Comparison of ENCODE assay signal across 8 cellular contexts in the genomic region with DNA sequence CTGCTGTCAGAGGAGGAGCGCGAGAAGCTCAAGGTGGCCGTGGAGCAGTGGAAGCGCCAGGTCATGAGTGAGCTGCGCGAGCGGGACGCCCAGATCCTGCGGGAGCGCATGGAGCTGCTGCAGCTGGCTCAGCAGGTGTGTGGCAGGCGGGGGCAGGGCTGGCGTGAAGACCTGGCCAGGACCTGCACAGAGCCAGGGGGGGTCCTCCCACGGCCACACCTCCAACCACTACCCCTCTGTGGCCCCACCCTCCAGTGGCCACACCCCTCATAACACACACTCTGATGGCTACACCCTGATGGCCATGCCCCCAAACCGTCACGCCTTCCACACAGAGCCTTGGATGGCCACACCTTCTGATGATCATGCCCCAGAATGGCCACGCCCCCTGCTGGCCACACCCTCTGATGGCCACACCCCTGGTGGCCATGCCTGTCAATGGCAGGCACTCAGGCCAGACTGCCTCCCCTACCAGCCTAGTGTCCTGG. TPM values are rescaled to one million over a fixed set of nuclear protein-coding genes. Genes with fewer than 3 reads are reported as not detected.
DNase-seq lines count a peak whose midpoint lies in the region; ATAC-seq and TF ChIP-seq lines count a peak whose summit lies in the region.

No MANE protein-coding gene starts in this region.

- ATAC-seq in HG02973 (IDR thresholded peaks at IDR 0.05; ENCODE audit: unreplicated experiment) (peak; percentile 59), GM21447 (IDR thresholded peaks at IDR 0.05; ENCODE audit: unreplicated experiment) (no peak)

- H3K36me3 ChIP-seq in brain microvascular endothelial cell (replicated peaks) = no peaks in the 10 kb centered on the region

- DNase-seq in NCI-H82 (lab: John Stamatoyannopoulos, UW) = peak; percentile 51
- DNase-seq in NCI-H82 treated with DMSO at 0.1 percent for 48 hours (lab: John Stamatoyannopoulos, UW; ENCODE audit: unreplicated experiment) = no peak
- DNase-seq in NCI-H774 (lab: John Stamatoyannopoulos, UW) = peak; percentile 80
- DNase-seq in brain microvascular endothelial cell = no peak
- DNase-seq in posterior vena cava (ENCODE audit: low spot score) = peak; percentile 52
- no peak for DNase-seq in foreskin fibroblast

- H3K27ac ChIP-seq in brain microvascular endothelial cell = no peak overlapping the region

- intact Hi-C loops in posterior vena cava (cut with DNase I) = no loop called here

- in situ Hi-C loops in brain microvascular endothelial cell (cut with HindIII; ENCODE audit: low pct_ligation_motif_present, low sequenced_read_pairs) = no loop called here

- no peaks in the 10 kb centered on the region for H3K27me3 ChIP-seq in brain microvascular endothelial cell (replicated peaks)

- peak; percentile 35 for TF ChIP-seq CTCF in brain microvascular endothelial cell (IDR thresholded peaks at IDR 0.05; ENCODE audit: low read depth, low read length, missing control alignments)
- no peak for TF ChIP-seq CTCF in foreskin fibroblast (IDR thresholded peaks at IDR 0.05; ENCODE audit: low read depth, low read length)

- H3K4me3 ChIP-seq in brain microvascular endothelial cell (ENCODE audit: low read depth, low read length) (no peak overlapping the region), foreskin fibroblast (ENCODE audit: low read depth in 1 of 2, low read length in 2 of 2) (no peak overlapping the region)

RNA-seq across cellular contexts. Expression of a gene that starts 23.4 kb away (rescaled TPM):
- 1 to 10 TPM; 1.4 to 2.1 TPM for total RNA-seq in posterior vena cava

Comparison
In these comparisons a context has a peak if more than half of its experiments do, and no peak if none do; other contexts are left out.
1. DNase-seq: peak in NCI-H82 (single experiment), NCI-H774 (single experiment) and posterior vena cava (single experiment); none in NCI-H82 treated with DMSO at 0.1 percent for 48 hours (single experiment), brain microvascular endothelial cell (single experiment) and foreskin fibroblast (0 of 2).